Comparison of ENCODE assay signal across 10 cellular contexts in genomic region chr7:20299647-20300312, GRCh38. TPM values are rescaled to one million over a fixed set of nuclear protein-coding genes. Genes with fewer than 3 reads are reported as not detected.
A peak's percentile ranks its signal among the peaks of the same experiment; 100 is the strongest.
DNase-seq lines count a peak whose midpoint lies in the region; ATAC-seq and TF ChIP-seq lines count a peak whose summit lies in the region.
"Had no signal": no experiment of that assay in that cellular context is flagged by ENCODE, and none has a peak within 500 bp of the region (broad histone marks: within the 10 kb centered on the region; RNA-seq: fewer than 3 reads in every experiment).

No MANE protein-coding gene starts in this region.

- DNase-seq in GM10266 (ENCODE audit: extremely low spot score) = peak; percentile 8
- peak; percentile 55 for DNase-seq in fibroblast of villous mesenchyme (ENCODE audit: low read depth)
- DNase-seq in NCI-H526 treated with DMSO at 0.1 percent for 48 hours (lab: John Stamatoyannopoulos, UW) = no peak
- DNase-seq in HEK293T (ENCODE audit: extremely low spot score) = no peak
- no peak for DNase-seq in central memory CD4-positive, alpha-beta T cell
- DNase-seq in middle frontal gyrus (ENCODE audit: extremely low spot score, low spot score) = no peak
- DNase-seq: hypothalamus, NCI-H1436 had no signal

- TF ChIP-seq CTCF in GM10266 (IDR thresholded peaks at IDR 0.05; ENCODE audit: control insufficient read depth, insufficient read depth, low read depth, missing control alignments) (no peak), fibroblast of villous mesenchyme (IDR thresholded peaks at IDR 0.05; ENCODE audit: insufficient read depth, low read depth, low read length) (no peak)

- POLR2A ChIA-PET in HEK293T (lab: Yijun Ruan, JAX) = no interaction called here

- peak; percentile 71 for ATAC-seq in GM21529 (IDR thresholded peaks at IDR 0.05; ENCODE audit: unreplicated experiment)
- ATAC-seq in HG03521 (IDR thresholded peaks at IDR 0.05; ENCODE audit: unreplicated experiment) = peak; percentile 40

- CTCF ChIA-PET in HEK293T (lab: Yijun Ruan, JAX) = no interaction called here

- H3K4me3 ChIP-seq in fibroblast of villous mesenchyme (ENCODE audit: low read depth, low read length) = no peak overlapping the region

TF ChIP-seq in HEK293T, 16 proteins besides CTCF, POLR2A, EP300 and RAD21:
- TF ChIP-seq SUZ12 (IDR thresholded peaks at IDR 0.05) = no peak
- TF ChIP-seq HDGF (IDR thresholded peaks at IDR 0.05; ENCODE audit: borderline replicate concordance) = no peak
- TF ChIP-seq FOXA1 (IDR thresholded peaks at IDR 0.05) = no peak
- TF ChIP-seq FOXM1 (IDR thresholded peaks at IDR 0.05; ENCODE audit: borderline replicate concordance) = no peak
- no peak for TF ChIP-seq ARNT (IDR thresholded peaks at IDR 0.05)
TF ChIP-seq in HEK293T: peak in this region for 0.

RNA-seq across cellular contexts. Expression of gene ITGB8, which starts 30.9 kb away (rescaled TPM):
- 6.4 and 13.0 TPM in 2 replicates for total RNA-seq in fibroblast of villous mesenchyme

Comparison
In these comparisons a context has a peak if more than half of its experiments do, and no peak if none do; other contexts are left out.
1. DNase-seq: peak in GM10266 (single experiment) and fibroblast of villous mesenchyme (single experiment); none in NCI-H526 treated with DMSO at 0.1 percent for 48 hours (single experiment), HEK293T (single experiment), central memory CD4-positive, alpha-beta T cell (single experiment) and middle frontal gyrus (single experiment).